Comparison of ENCODE assay signal across 22 cellular contexts in the genomic region with DNA sequence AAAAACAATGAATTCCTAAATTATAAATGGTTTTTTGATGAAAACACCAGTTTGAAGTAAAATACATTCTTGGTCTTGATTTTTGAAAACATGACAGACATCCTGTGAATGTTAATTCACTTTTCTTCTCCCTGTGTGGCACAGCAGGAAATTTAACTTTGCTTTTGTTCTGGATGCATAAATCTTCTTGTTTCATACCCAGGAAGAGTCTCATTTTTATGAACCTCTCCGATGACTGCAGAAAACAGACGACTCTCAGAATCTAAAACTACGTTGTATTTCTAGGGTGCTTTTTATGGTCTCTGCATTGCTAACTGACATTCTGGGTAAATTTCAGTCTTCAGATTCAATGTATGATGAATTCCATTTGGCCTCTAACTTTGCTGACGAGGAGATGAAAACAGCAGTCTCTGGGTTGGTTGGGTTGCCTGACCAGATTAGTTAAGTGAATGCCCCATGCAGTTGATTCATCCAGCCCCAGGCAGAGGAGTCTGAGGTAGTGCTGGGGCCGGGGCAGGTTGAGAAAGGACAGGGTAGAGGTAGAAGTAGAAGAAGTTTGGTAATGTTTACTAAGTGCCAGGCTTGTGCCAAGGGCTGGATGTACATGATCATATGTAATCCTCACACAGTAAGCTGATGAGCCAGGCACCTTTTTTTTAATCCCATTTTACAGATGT. TPM values are rescaled to one million over a fixed set of nuclear protein-coding genes. Genes with fewer than 3 reads are reported as not detected.
DNase-seq lines count a peak whose midpoint lies in the region; ATAC-seq, FAIRE-seq and TF ChIP-seq lines count a peak whose summit lies in the region.
"Had no signal": no experiment of that assay in that cellular context is flagged by ENCODE, and none has a peak within 500 bp of the region (broad histone marks: within the 10 kb centered on the region; RNA-seq: fewer than 3 reads in every experiment).

No MANE protein-coding gene starts in this region.

- peaks cover 49% of the 10 kb centered on the region for H3K4me1 ChIP-seq in foreskin keratinocyte
- peaks cover 22 to 44% (median 26%) of the 10 kb centered on the region in 4 donors for H3K4me1 ChIP-seq in transverse colon

- no peak for FAIRE-seq in GM19239 (lab: Jason Lieb, UNC)

- H3K4me3 ChIP-seq in transverse colon: no peak overlapping the region
- H3K4me3 ChIP-seq: tibial nerve had no signal

- no peak for TF ChIP-seq EP300 in transverse colon (IDR thresholded peaks at IDR 0.05; ENCODE audit: low read depth)

- intact Hi-C loops in transverse colon (cut with DNase I; ENCODE audit: low total_unique reads): no loop called here
- intact Hi-C loops in activated naive CD4-positive, alpha-beta T cell treated with anti-CD3 and anti-CD28 coated beads for 36 hours (cut with micrococcal nuclease): loop anchor here (1.0 to 10.0 kb wide), 3 partner anchors 163 to 735 kb away; a partner anchor contains a TSS

- peak overlapping the region; percentile 15 for H3K27ac Mint-ChIP-seq in activated naive CD8-positive, alpha-beta T cell treated with anti-CD3 and anti-CD28 coated beads, Interleukin-2, amount 50 U/mL, for 24 hours
- no peak overlapping the region for H3K27ac Mint-ChIP-seq in activated naive CD4-positive, alpha-beta T cell treated with anti-CD3 and anti-CD28 coated beads for 36 hours
- H3K27ac Mint-ChIP-seq: T-helper 1 cell treated with Interleukin-12 subunit alpha and Interleukin-12 subunit beta and Interleukin-4 antibody, amounts not matched to agents 30 μg/mL and 1 μg/mL, for 36 hours had no signal

- H3K27ac ChIP-seq in foreskin keratinocyte (peak overlapping the region; percentile 44), transverse colon (peak overlapping the region; percentile 75 to 89 (median 84))

- CTCF ChIA-PET in activated naive CD4-positive, alpha-beta T cell treated with anti-CD3 and anti-CD28 coated beads for 36 hours (lab: Charles Lee): interaction anchor here (0.6 kb wide), 1 partner anchor 196 kb away, joined by 3 read pairs; no protein-coding TSS in a partner anchor

- H3K36me3 ChIP-seq in transverse colon: peaks cover 0 to 18% (median 6%) of the 10 kb centered on the region in 4 donors

- in situ Hi-C loops in transverse colon (cut with MboI; ENCODE audit: low pct_ligation_motif_present in 1 of 4, low pct_unique_long_range_greater_than_20kb in 1 of 4, low sequenced_read_pairs in 3 of 4): loop anchor here in 3 of 4 donors (5.0 to 10.0 kb wide), 2 partner anchors 95 to 102 kb away; no protein-coding TSS in a partner anchor

- H3K27me3 ChIP-seq in foreskin keratinocyte (no peaks in the 10 kb centered on the region), transverse colon (no peaks in the 10 kb centered on the region)
- H3K27me3 ChIP-seq: tibial nerve had no signal

- DNase-seq in M059J (ENCODE audit: low read depth) (peak; percentile 32), foreskin keratinocyte (peak in 1 of 2 donors; percentile 87), transverse colon (no peak), GM19239 (ENCODE audit: insufficient read length, low spot score) (no peak)
- DNase-seq in activated naive CD8-positive, alpha-beta T cell treated with anti-CD3 and anti-CD28 coated beads, Interleukin-2, amount 50 U/mL, for 24 hours: no peak
- DNase-seq in activated naive CD4-positive, alpha-beta T cell treated with anti-CD3 and anti-CD28 coated beads for 36 hours: no peak
- DNase-seq: activated CD4-positive, alpha-beta T cell treated with anti-CD3 and anti-CD28 coated beads, Interleukin-2, amount 50 U/mL, for 48 hours; activated T-cell treated with anti-CD3 and anti-CD28 coated beads for 4 hours; anterior cingulate cortex; effector CD8-positive, alpha-beta T cell; glutamatergic neuron; midbrain; NCI-H1417 treated with DMSO at 0.1 percent for 48 hours; NCI-H2171; SHP77; stimulated activated CD4-positive, alpha-beta T cell treated with anti-CD3 and anti-CD28 coated beads, Interleukin-2, amount 100 ng/mL, for 24 hours; stimulated activated naive CD4-positive, alpha-beta T cell treated with Interleukin-2 at 50 U/mL for 16 hours had no signal

- H3K9me3 ChIP-seq in transverse colon: no peaks in the 10 kb centered on the region
- H3K9me3 ChIP-seq: tibial nerve had no signal

- no peaks in the 10 kb centered on the region for H3K27me3 Mint-ChIP-seq in activated naive CD8-positive, alpha-beta T cell treated with anti-CD3 and anti-CD28 coated beads, Interleukin-2, amount 50 U/mL, for 24 hours
- H3K27me3 Mint-ChIP-seq in activated naive CD4-positive, alpha-beta T cell treated with anti-CD3 and anti-CD28 coated beads for 36 hours (ENCODE audit: low read depth): peaks cover 1% of the 10 kb centered on the region

- H3K4me3 Mint-ChIP-seq in activated naive CD8-positive, alpha-beta T cell treated with anti-CD3 and anti-CD28 coated beads, Interleukin-2, amount 50 U/mL, for 24 hours: no peak overlapping the region
- no peak overlapping the region for H3K4me3 Mint-ChIP-seq in activated naive CD4-positive, alpha-beta T cell treated with anti-CD3 and anti-CD28 coated beads for 36 hours
- H3K4me3 Mint-ChIP-seq: neural crest cell; T-helper 1 cell treated with Interleukin-12 subunit alpha and Interleukin-12 subunit beta and Interleukin-4 antibody, amounts not matched to agents 30 μg/mL and 1 μg/mL, for 36 hours had no signal

- TF ChIP-seq CTCF in foreskin keratinocyte (conservative IDR thresholded peaks at IDR 0.05) (no peak), transverse colon (IDR thresholded peaks at IDR 0.05) (no peak)

- H3K4me1 Mint-ChIP-seq in activated naive CD8-positive, alpha-beta T cell treated with anti-CD3 and anti-CD28 coated beads, Interleukin-2, amount 50 U/mL, for 24 hours: peaks cover 44% of the 10 kb centered on the region
- peaks cover 35% of the 10 kb centered on the region for H3K4me1 Mint-ChIP-seq in activated naive CD4-positive, alpha-beta T cell treated with anti-CD3 and anti-CD28 coated beads for 36 hours (ENCODE audit: low read depth)

- ATAC-seq in activated naive CD8-positive, alpha-beta T cell treated with anti-CD3 and anti-CD28 coated beads, Interleukin-2, amount 50 U/mL, for 24 hours: no peak
- peak; percentile 65 for ATAC-seq in foreskin keratinocyte
- ATAC-seq in activated CD4-positive, CD25-positive, alpha-beta regulatory T cell treated with anti-CD3 and anti-CD28 coated beads, Interleukin-2, amount 50 U/mL, for 24 hours: no peak
- ATAC-seq: left lobe of liver had no signal

- no peak for TF ChIP-seq POLR2A in transverse colon (IDR thresholded peaks at IDR 0.05)

- 64 to 75% methylated on average over 5 of the region's 5 CpGs for WGBS in transverse colon (ENCODE audit: low coverage in 1 of 2), 2 donors

- no peaks in the 10 kb centered on the region for H3K9me3 Mint-ChIP-seq in activated naive CD8-positive, alpha-beta T cell treated with anti-CD3 and anti-CD28 coated beads, Interleukin-2, amount 50 U/mL, for 24 hours
- H3K9me3 Mint-ChIP-seq in activated naive CD4-positive, alpha-beta T cell treated with anti-CD3 and anti-CD28 coated beads for 36 hours: no peaks in the 10 kb centered on the region
- H3K9me3 Mint-ChIP-seq: neural crest cell; T-helper 1 cell treated with Interleukin-12 subunit alpha and Interleukin-12 subunit beta and Interleukin-4 antibody, amounts not matched to agents 30 μg/mL and 1 μg/mL, for 36 hours had no signal

- H3K36me3 Mint-ChIP-seq in activated naive CD8-positive, alpha-beta T cell treated with anti-CD3 and anti-CD28 coated beads, Interleukin-2, amount 50 U/mL, for 24 hours (ENCODE audit: low read depth): peaks cover 33% of the 10 kb centered on the region
- peaks cover 25% of the 10 kb centered on the region for H3K36me3 Mint-ChIP-seq in activated naive CD4-positive, alpha-beta T cell treated with anti-CD3 and anti-CD28 coated beads for 36 hours (ENCODE audit: low read depth)

RNA-seq across cellular contexts. Expression of a gene that starts 20.1 kb away (rescaled TPM):
- total RNA-seq in M059J (2014; rRNA removed; shearing (Covaris generic)): 18.3 and 30.3 TPM in 2 replicates
- total RNA-seq in foreskin keratinocyte (25.3 and 27.0 TPM in 2 replicates), transverse colon (10 to 100 TPM; 24.3 to 90.2 (median 66.1) TPM)
- 8.7 and 9.4 TPM in 2 replicates for polyA plus RNA-seq in foreskin keratinocyte
- 1 to 10 TPM; 4.8 to 5.7 TPM for total RNA-seq in activated naive CD4-positive, alpha-beta T cell treated with anti-CD3 and anti-CD28 coated beads for 36 hours

RNA-seq across cellular contexts. Expression of a gene that starts 43.8 kb away (rescaled TPM):
- 36.3 and 39.6 TPM in 2 replicates for total RNA-seq in M059J (2014; rRNA removed; shearing (Covaris generic))
- 18.1 and 18.2 TPM in 2 replicates for total RNA-seq in foreskin keratinocyte
- polyA plus RNA-seq in foreskin keratinocyte: 10.2 and 13.9 TPM in 2 replicates
- total RNA-seq in transverse colon: 10 to 100 TPM in 2 of 4 donors, 1 to 10 TPM in 2; 3.2 to 18.7 (median 11.5) TPM
- 1 to 10 TPM; 2.2 to 2.5 TPM for total RNA-seq in activated naive CD4-positive, alpha-beta T cell treated with anti-CD3 and anti-CD28 coated beads for 36 hours
